In the genomic region with DNA sequence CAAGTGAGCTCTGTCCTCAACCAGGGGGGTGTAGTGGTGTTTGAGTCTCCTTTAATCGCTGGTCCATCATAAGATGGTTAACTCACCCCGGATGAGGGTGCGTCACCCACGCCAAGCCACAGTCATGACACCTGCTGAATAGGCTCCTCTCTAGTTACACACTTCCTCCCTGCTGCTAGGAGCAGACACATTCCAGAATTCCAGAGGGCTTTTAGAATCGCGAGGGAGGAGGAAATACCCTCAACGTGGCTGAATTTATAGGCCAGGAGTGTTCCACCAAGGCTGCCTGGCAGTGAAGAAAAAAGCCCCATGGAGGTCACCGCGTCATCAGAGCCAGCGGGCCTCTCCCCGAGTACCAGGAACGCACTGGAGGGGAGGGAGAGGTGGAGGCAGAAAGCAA, we compare ENCODE assay signal across 9 cellular contexts. TPM values are rescaled to one million over a fixed set of nuclear protein-coding genes. Genes with fewer than 3 reads are reported as not detected.
DNase-seq lines count a peak whose midpoint lies in the region; ATAC-seq, FAIRE-seq and TF ChIP-seq lines count a peak whose summit lies in the region.
"Had no signal": no experiment of that assay in that cellular context is flagged by ENCODE, and none has a peak within 500 bp of the region (broad histone marks: within the 10 kb centered on the region; RNA-seq: fewer than 3 reads in every experiment).

No MANE protein-coding gene starts in this region.

- RAD21 ChIA-PET in GM12878 (lab: Charles Lee; ENCODE audit: unreplicated experiment) = interaction anchor here (1.1 to 12.7 kb wide), 5 partner anchors 10 to 36 kb away, joined by 3 to 186 read pairs (median 51); no protein-coding TSS in a partner anchor

- peaks cover 62% of the 10 kb centered on the region for H3K79me2 ChIP-seq in GM12878 (ENCODE audit: control insufficient read depth, insufficient read depth, low read length)

- peak overlapping the region; percentile 95; the same call in 1 of the 2 replicates for H3K4me2 ChIP-seq in GM12878 (ENCODE audit: control insufficient read depth, insufficient read depth)

- CTCF ChIA-PET in GM12878 (lab: Yijun Ruan, JAX) = interaction anchor here (3.4 to 11.4 kb wide), 3 partner anchors 9 to 34 kb away, joined by 21 to 145 read pairs (median 102); no protein-coding TSS in a partner anchor

- no peaks in the 10 kb centered on the region for H4K20me1 ChIP-seq in GM12878 (ENCODE audit: control insufficient read depth, insufficient read depth)

- H3K27me3 ChIP-seq in GM12878 (replicated peaks in 1 of 2; ENCODE audit: control insufficient read depth in 2 of 2, insufficient read depth in 2 of 2, low read length in 1 of 2) (no peaks in the 10 kb centered on the region), mucosa of rectum (ENCODE audit: control insufficient read depth in 2 of 2, insufficient read depth in 2 of 2, low read length in 2 of 2) (no peaks in the 10 kb centered on the region)

- SMC1A ChIA-PET in GM12878 (lab: Charles Lee; ENCODE audit: uncharacterized antibody, unreplicated experiment) = interaction anchor here (1.1 to 15.2 kb wide), 9 partner anchors 10 to 141 kb away, joined by 3 to 320 read pairs (median 7); no protein-coding TSS in a partner anchor

- POLR2A ChIA-PET in GM12878 (lab: Charles Lee) = interaction anchor here (1.0 to 10.1 kb wide), 6 partner anchors 8 to 91 kb away, joined by 3 to 153 read pairs (median 4); no protein-coding TSS in a partner anchor

- no peak for ATAC-seq in GM12878
- ATAC-seq: K562 had no signal

- H3K9ac ChIP-seq in GM12878 (ENCODE audit: control insufficient read depth, insufficient read depth, low read length) (no peak overlapping the region), mucosa of rectum (ENCODE audit: low read depth in 1 of 2, low read length in 2 of 2) (peak overlapping the region; percentile 35 to 57)

- intact Hi-C loops in GM12878 (cut with micrococcal nuclease; ENCODE audit: unreplicated experiment) = no loop called here

- H3K4me3 ChIP-seq in AG10803 (ENCODE audit: low read length) (no peak overlapping the region), GM12878 (peak overlapping the region; percentile 87; the same call in 1 of the 2 replicates), mucosa of rectum (ENCODE audit: low read length in 2 of 2) (peak overlapping the region; percentile 28 to 39)
- H3K4me3 ChIP-seq: K562 had no signal

- H3K36me3 ChIP-seq in GM12878 (ENCODE audit: control insufficient read depth in 2 of 2, insufficient read depth in 2 of 2, low read length in 1 of 2) (peaks cover 2 to 24% of the 10 kb centered on the region in 2 experiments), mucosa of rectum (ENCODE audit: control insufficient read depth in 2 of 2, insufficient read depth in 2 of 2, low read length in 2 of 2) (peaks cover 14% of the 10 kb centered on the region in 2 donors)

- no peak for TF ChIP-seq RAD21 in GM12878 (IDR thresholded peaks at IDR 0.05; ENCODE audit: insufficient read depth, low read depth, low read length)

- 92% methylated on average over 12 of the region's 12 CpGs for WGBS in GM12878 (ENCODE audit: insufficient coverage, insufficient replicate concordance, low lambda C conversion rate, missing lambda C conversion rate)

- TF ChIP-seq CTCF in AG10803 (conservative IDR thresholded peaks at IDR 0.05; ENCODE audit: low read length) = no peak
- TF ChIP-seq CTCF in GM12878 (IDR thresholded peaks at IDR 0.05 in 2 of 3, conservative IDR thresholded peaks at IDR 0.05 in 1 of 3; ENCODE audit: control insufficient read depth in 2 of 3, extremely low read depth in 1 of 3, insufficient read depth in 1 of 3, low read depth in 3 of 3, low read length in 3 of 3) = no peak

- DNase-seq in AG10803 (ENCODE audit: low read depth) (peak; percentile 58), NCI-H2107 (lab: John Stamatoyannopoulos, UW) (peak; percentile 5), GM12878 (ENCODE audit: low read depth, low spot score) (no peak), anterior cingulate cortex (lab: John Stamatoyannopoulos, UW) (no peak), DMS53 treated with DMSO at 0.1 percent for 48 hours (lab: John Stamatoyannopoulos, UW; ENCODE audit: unreplicated experiment) (no peak), OCI-M1 (lab: John Stamatoyannopoulos, UW) (no peak)
- DNase-seq in effector CD8-positive, alpha-beta T cell (lab: John Stamatoyannopoulos, UW) = no peak

- H3K27ac ChIP-seq in GM12878 (ENCODE audit: control insufficient read depth, insufficient read depth) = no peak overlapping the region
- H3K27ac ChIP-seq in mucosa of rectum (ENCODE audit: low read depth in 2 of 2, low read length in 2 of 2) = peak overlapping the region; percentile 79 to 81

- FAIRE-seq in GM12878 (lab: Jason Lieb, UNC) = no peak
- FAIRE-seq: K562 had no signal

- H3K9me3 ChIP-seq in GM12878 (replicated peaks; ENCODE audit: control insufficient read depth, insufficient read depth, low read length) (no peaks in the 10 kb centered on the region), mucosa of rectum (ENCODE audit: control insufficient read depth in 2 of 2, low read length in 2 of 2) (no peaks in the 10 kb centered on the region)

- TF ChIP-seq POLR2A in GM12878 (IDR thresholded peaks at IDR 0.05; ENCODE audit: low read depth, low read length) = no peak

- in situ Hi-C loops in GM12878 (cut with MboI) = no loop called here

- H2AFZ ChIP-seq in GM12878 (ENCODE audit: control insufficient read depth, low read depth, low read length) = no peak overlapping the region

- no peak for TF ChIP-seq EP300 in GM12878 (IDR thresholded peaks at IDR 0.05; ENCODE audit: borderline replicate concordance in 1 of 2, control insufficient read depth in 1 of 2, low read depth in 2 of 2, low read length in 2 of 2)

- no TSS peak for BruUV-seq in GM12878 (replicated peaks; lab: Mats Ljungman, UMichigan)

- peaks cover 7% of the 10 kb centered on the region; the same call in 1 of the 2 replicates for H3K4me1 ChIP-seq in GM12878 (ENCODE audit: control insufficient read depth, insufficient read depth, low read length)
- H3K4me1 ChIP-seq in mucosa of rectum (ENCODE audit: control insufficient read depth in 2 of 2, insufficient read depth in 2 of 2, low read length in 2 of 2) = peaks cover 35 to 46% of the 10 kb centered on the region in 2 donors

TF ChIP-seq in GM12878, 131 proteins besides CTCF, POLR2A, EP300 and RAD21 (continues in another document):
- TF ChIP-seq SMAD5 (IDR thresholded peaks at IDR 0.05; ENCODE audit: low read depth) (no peak), SUZ12 (IDR thresholded peaks at IDR 0.05; ENCODE audit: unreplicated experiment) (no peak), SIX5 (IDR thresholded peaks at IDR 0.05; ENCODE audit: low read depth, low read length, severe bottlenecking) (no peak), CBFB (IDR thresholded peaks at IDR 0.05; ENCODE audit: low read depth) (no peak), PML (IDR thresholded peaks at IDR 0.05; ENCODE audit: low read length) (no peak), LARP7 (IDR thresholded peaks at IDR 0.05) (no peak), ZBTB33 (IDR thresholded peaks at IDR 0.05) (no peak), FOS (IDR thresholded peaks at IDR 0.05; ENCODE audit: borderline replicate concordance, extremely low read depth, insufficient read length) (no peak), BACH1 (IDR thresholded peaks at IDR 0.05; ENCODE audit: borderline replicate concordance) (no peak), GABPA (IDR thresholded peaks at IDR 0.05; ENCODE audit: low read depth) (no peak), SMAD1 (IDR thresholded peaks at IDR 0.05; ENCODE audit: low read depth, partially characterized antibody) (no peak)
- TF ChIP-seq, protein P1, sequence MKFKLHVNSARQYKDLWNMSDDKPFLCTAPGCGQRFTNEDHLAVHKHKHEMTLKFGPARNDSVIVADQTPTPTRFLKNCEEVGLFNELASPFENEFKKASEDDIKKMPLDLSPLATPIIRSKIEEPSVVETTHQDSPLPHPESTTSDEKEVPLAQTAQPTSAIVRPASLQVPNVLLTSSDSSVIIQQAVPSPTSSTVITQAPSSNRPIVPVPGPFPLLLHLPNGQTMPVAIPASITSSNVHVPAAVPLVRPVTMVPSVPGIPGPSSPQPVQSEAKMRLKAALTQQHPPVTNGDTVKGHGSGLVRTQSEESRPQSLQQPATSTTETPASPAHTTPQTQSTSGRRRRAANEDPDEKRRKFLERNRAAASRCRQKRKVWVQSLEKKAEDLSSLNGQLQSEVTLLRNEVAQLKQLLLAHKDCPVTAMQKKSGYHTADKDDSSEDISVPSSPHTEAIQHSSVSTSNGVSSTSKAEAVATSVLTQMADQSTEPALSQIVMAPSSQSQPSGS (IDR thresholded peaks at IDR 0.05; ENCODE audit: low read length) = no peak

RNA-seq across cellular contexts. Expression of gene GLRX, which starts 5.1 kb away (rescaled TPM):
- 41.5 and 42.2 TPM in 2 replicates for total RNA-seq in GM12878 (2013; cell fraction: nucleolus; rRNA removed)
- 103 and 127 TPM in 2 replicates for total RNA-seq in GM12878 (2014; rRNA removed)
- 63.0 and 66.7 TPM in 2 replicates for total RNA-seq in GM12878 (2014; rRNA removed; fragmentation: Illumina TruSeq; extraction: Trizol)
- total RNA-seq in GM12878 (2021) = 80.0 and 80.2 TPM in 2 replicates
- 58.0 TPM for polyA plus RNA-seq in GM12878 (2011; ENCODE audit: low read depth)
- 188 and 194 TPM in 2 replicates for polyA plus RNA-seq in GM12878 (2011; rRNA removed)
- polyA plus RNA-seq in GM12878 (2011; cell fraction: cytosol; rRNA removed) = 89.8 and 172 TPM in 2 replicates
- polyA plus RNA-seq in GM12878 (2011; cell fraction: nucleus; rRNA removed) = 74.7 and 110 TPM in 2 replicates
- 135 and 145 TPM in 2 replicates for polyA plus RNA-seq in GM12878 (2012)
- 130 and 179 TPM in 2 replicates for polyA plus RNA-seq in GM12878 (2014; fragmentation: Illumina TruSeq; extraction: Trizol)
- polyA plus RNA-seq in GM12878 (2014; fragmentation: Nextera tagmentation; extraction: Ambion mirVana) = 100 to 1,000 TPM; 311 to 366 TPM
- polyA plus RNA-seq in GM12878 (2014; rRNA removed) = 195 and 236 TPM in 2 replicates
- 100 to 1,000 TPM; 185 to 187 TPM for polyA plus RNA-seq in GM12878 (2016; fragmentation: Nextera tagmentation; extraction: Ambion mirVana)
- 69.4 and 81.1 TPM in 2 replicates for polyA minus RNA-seq in GM12878 (2011; rRNA and poly(A)+ RNA removed)
- 9.3 and 12.3 TPM in 2 replicates for polyA minus RNA-seq in GM12878 (2011; cell fraction: cytosol; rRNA and poly(A)+ RNA removed)
- polyA minus RNA-seq in GM12878 (2011; cell fraction: nucleus; rRNA and poly(A)+ RNA removed) = 41.7 and 62.0 TPM in 2 replicates

Comparison
In these comparisons a context has a peak if more than half of its experiments do, and no peak if none do; other contexts are left out.
1. DNase-seq: peak in AG10803 (single experiment) and NCI-H2107 (single experiment); none in GM12878 (single experiment), anterior cingulate cortex (0 of 58), effector CD8-positive, alpha-beta T cell (single experiment), DMS53 treated with DMSO at 0.1 percent for 48 hours (single experiment) and OCI-M1 (single experiment).